In genomic region chr20:37551660-37552059, GRCh38 we compare ENCODE assay signal across 13 cellular contexts. TPM values are rescaled to one million over a fixed set of nuclear protein-coding genes. Genes with fewer than 3 reads are reported as not detected.
DNase-seq lines count a peak whose midpoint lies in the region; ATAC-seq and TF ChIP-seq lines count a peak whose summit lies in the region.
"Not testable (repeated sequence)": the region's sequence is repeated elsewhere in the genome, so short reads cannot be mapped to it uniquely, and the experiment has no call there.
"Had no signal": no experiment of that assay in that cellular context is flagged by ENCODE, and none has a peak within 500 bp of the region (broad histone marks: within the 10 kb centered on the region; RNA-seq: fewer than 3 reads in every experiment).

No MANE protein-coding gene starts in this region.

- intact Hi-C loops in Caco-2 (cut with micrococcal nuclease; ENCODE audit: unreplicated experiment); sciatic nerve (cut with DNase I): not testable (repeated sequence)

- H3K4me1 Mint-ChIP-seq in Caco-2 (ENCODE audit: low read depth, unreplicated experiment): not testable (repeated sequence)

- not testable (repeated sequence) for H3K36me3 ChIP-seq in Caco-2 (ENCODE audit: control insufficient read depth, insufficient read depth, low read length)

- POLR2A ChIA-PET in Caco-2 (lab: Charles Lee): not testable (repeated sequence)

- not testable (repeated sequence) for H3K9me3 Mint-ChIP-seq in Caco-2 (ENCODE audit: unreplicated experiment)

- not testable (repeated sequence) for H3K4me3 Mint-ChIP-seq in Caco-2 (ENCODE audit: unreplicated experiment)

- H3K4me1 ChIP-seq in Caco-2: peaks cover 10% of the 10 kb centered on the region; the same call in 1 of the 2 replicates

- not testable (repeated sequence) for BruUV-seq in Caco-2 (replicated peaks; lab: Mats Ljungman, UMichigan)

- peak overlapping the region; percentile 12 for H3K27ac Mint-ChIP-seq in Caco-2 (ENCODE audit: unreplicated experiment)

- DNase-seq in Caco-2: not testable (repeated sequence)
- peak; percentile 54 for DNase-seq in M059J (ENCODE audit: low read depth)
- DNase-seq in activated CD8-positive, alpha-beta memory T cell treated with anti-CD3 and anti-CD28 coated beads for 24 hours: peak; percentile 9
- peak; percentile 11 for DNase-seq in islet precursor cell
- peak; percentile 3 for DNase-seq in mesenteric fat pad (ENCODE audit: low spot score)
- DNase-seq in sciatic nerve (ENCODE audit: low spot score): peak; percentile 9

- CTCF ChIA-PET in Caco-2 (lab: Charles Lee): interaction anchor here (0.7 kb wide), 1 partner anchor 176 kb away, joined by 5 read pairs; no protein-coding TSS in a partner anchor

- H3K4me3 ChIP-seq in Caco-2 (ENCODE audit: low read depth, low read length): not testable (repeated sequence)

- H3K27me3 Mint-ChIP-seq in Caco-2 (ENCODE audit: insufficient read depth, unreplicated experiment): not testable (repeated sequence)

- not testable (repeated sequence) for H3K36me3 Mint-ChIP-seq in Caco-2 (ENCODE audit: insufficient read depth, unreplicated experiment)

- H3K9me3 ChIP-seq in Caco-2: not testable (repeated sequence)

- ATAC-seq in sciatic nerve: not testable (repeated sequence)

- H3K27me3 ChIP-seq in Caco-2 (replicated peaks; ENCODE audit: control insufficient read depth, insufficient read depth, low read length): not testable (repeated sequence)

- TF ChIP-seq CTCF in Caco-2 (IDR thresholded peaks at IDR 0.05; ENCODE audit: insufficient read depth in 1 of 2, low read depth in 1 of 2, low read length in 1 of 2, severe bottlenecking in 1 of 2, unreplicated experiment in 1 of 2): not testable (repeated sequence)

RNA-seq across cellular contexts. Expression of gene BLCAP, which starts 24.0 kb away (rescaled TPM):
- total RNA-seq in Caco-2 (2022) (123 and 129 TPM in 2 replicates), mesenteric fat pad (148 TPM), sciatic nerve (58.4 TPM)
- 91.2 and 112 TPM in 2 replicates for total RNA-seq in M059J (2014; rRNA removed; shearing (Covaris generic))

RNA-seq across cellular contexts. Expression of gene NNAT, which starts 30.6 kb away (rescaled TPM):
- total RNA-seq in Caco-2 (2022): not detected in 2 replicates
- not detected in 2 replicates for total RNA-seq in M059J (2014; rRNA removed; shearing (Covaris generic))
- total RNA-seq in mesenteric fat pad: 27.3 TPM
- total RNA-seq in sciatic nerve: 2.1 TPM
- total RNA-seq: A172; B cell; CD4-positive, alpha-beta T cell; CD8-positive, alpha-beta T cell; Daoy; G401; GM12878 had no signal
